ENCODE assay signal across 20 cellular contexts in genomic region chr3:104631254-104631653, GRCh38.
DNase-seq lines count a peak whose midpoint lies in the region; ATAC-seq, FAIRE-seq and TF ChIP-seq lines count a peak whose summit lies in the region.
"Had no signal": no experiment of that assay in that cellular context is flagged by ENCODE, and none has a peak within 500 bp of the region (broad histone marks: within the 10 kb centered on the region; RNA-seq: fewer than 3 reads in every experiment).

No MANE protein-coding gene starts in this region.

- peaks cover 0 to 2% of the 10 kb centered on the region in 2 donors for H3K9me3 ChIP-seq in kidney (ENCODE audit: control insufficient read depth in 1 of 2, low read length in 2 of 2)
- H3K9me3 ChIP-seq: Caco-2 had no signal

- no peak overlapping the region for H3K4me3 Mint-ChIP-seq in GM23338
- no peak overlapping the region for H3K4me3 Mint-ChIP-seq in stimulated activated effector memory CD8-positive, alpha-beta T cell treated with anti-CD3 and anti-CD28 coated beads, Interleukin-12 subunit alpha, Interleukin-12 subunit beta, amount 100 ng/mL, for 72 hours
- H3K4me3 Mint-ChIP-seq: B cell; CD4-positive, CD25-positive, alpha-beta regulatory T cell; CD8-positive, alpha-beta T cell; H9 had no signal

- no peaks in the 10 kb centered on the region for H3K79me2 ChIP-seq in GM23338 (replicated peaks; ENCODE audit: insufficient read depth)

- H3K4me1 Mint-ChIP-seq in GM23338 = no peaks in the 10 kb centered on the region
- H3K4me1 Mint-ChIP-seq in stimulated activated effector memory CD8-positive, alpha-beta T cell treated with anti-CD3 and anti-CD28 coated beads, Interleukin-12 subunit alpha, Interleukin-12 subunit beta, amount 100 ng/mL, for 72 hours = no peaks in the 10 kb centered on the region
- H3K4me1 Mint-ChIP-seq: CD4-positive, CD25-positive, alpha-beta regulatory T cell; H9 had no signal

- no peaks in the 10 kb centered on the region for H4K20me1 ChIP-seq in GM23338 (replicated peaks; ENCODE audit: insufficient read depth)
- H4K20me1 ChIP-seq: BLaER1 had no signal

- H3K36me3 ChIP-seq in GM23338 (ENCODE audit: insufficient read depth) (peaks cover 7% of the 10 kb centered on the region), kidney (ENCODE audit: control insufficient read depth in 1 of 2, insufficient read depth in 2 of 2, low read length in 2 of 2) (no peaks in the 10 kb centered on the region)
- H3K36me3 ChIP-seq: BLaER1 had no signal

- no peak overlapping the region for H3K4me2 ChIP-seq in GM23338
- H3K4me2 ChIP-seq: BLaER1 had no signal

- H3K9ac ChIP-seq in kidney (ENCODE audit: low read length in 2 of 2) = no peak overlapping the region
- H3K9ac ChIP-seq: BLaER1, GM23248 had no signal

- no peaks in the 10 kb centered on the region for H3F3A ChIP-seq in GM23338 (replicated peaks; ENCODE audit: low read depth)

- H3K4me1 ChIP-seq in GM23338 (ENCODE audit: insufficient read depth) (no peaks in the 10 kb centered on the region), kidney (ENCODE audit: control insufficient read depth in 1 of 2, insufficient read depth in 1 of 2, low read depth in 1 of 2, low read length in 2 of 2) (no peaks in the 10 kb centered on the region)
- H3K4me1 ChIP-seq: BLaER1, Caco-2 had no signal

- H3K36me3 Mint-ChIP-seq in GM23338 (ENCODE audit: low read depth) = peaks cover 31% of the 10 kb centered on the region
- no peaks in the 10 kb centered on the region for H3K36me3 Mint-ChIP-seq in stimulated activated effector memory CD8-positive, alpha-beta T cell treated with anti-CD3 and anti-CD28 coated beads, Interleukin-12 subunit alpha, Interleukin-12 subunit beta, amount 100 ng/mL, for 72 hours
- H3K36me3 Mint-ChIP-seq: CD4-positive, CD25-positive, alpha-beta regulatory T cell; CD8-positive, alpha-beta T cell had no signal

- no peak overlapping the region for H3K27ac ChIP-seq in GM23338 (ENCODE audit: low read depth)
- H3K27ac ChIP-seq in kidney (ENCODE audit: low read depth in 2 of 2, low read length in 2 of 2) = no peak overlapping the region
- H3K27ac ChIP-seq: BLaER1, C4-2B, GM23248 had no signal

- no peak for ATAC-seq in GM23338
- ATAC-seq in stimulated activated effector memory CD8-positive, alpha-beta T cell treated with anti-CD3 and anti-CD28 coated beads, Interleukin-12 subunit alpha, Interleukin-12 subunit beta, amount 100 ng/mL, for 72 hours = peak; percentile 17
- no peak for ATAC-seq in GM18858 (IDR thresholded peaks at IDR 0.05; ENCODE audit: unreplicated experiment)
- ATAC-seq: CD8-positive, alpha-beta T cell; HCT116 had no signal

- peaks cover 30% of the 10 kb centered on the region for H3K9me3 Mint-ChIP-seq in GM23338
- no peaks in the 10 kb centered on the region for H3K9me3 Mint-ChIP-seq in stimulated activated effector memory CD8-positive, alpha-beta T cell treated with anti-CD3 and anti-CD28 coated beads, Interleukin-12 subunit alpha, Interleukin-12 subunit beta, amount 100 ng/mL, for 72 hours
- H3K9me3 Mint-ChIP-seq: CD8-positive, alpha-beta T cell had no signal

- peak; percentile 3 for DNase-seq in GM23338 (ENCODE audit: low spot score)
- DNase-seq in kidney = peak; percentile 29
- no peak for DNase-seq in stimulated activated effector memory CD8-positive, alpha-beta T cell treated with anti-CD3 and anti-CD28 coated beads, Interleukin-12 subunit alpha, Interleukin-12 subunit beta, amount 100 ng/mL, for 72 hours (ENCODE audit: low spot score in 2 of 2)
- DNase-seq in inferior parietal cortex (ENCODE audit: extremely low spot score) = no peak
- DNase-seq in NCI-H2227 treated with DMSO at 0.1 percent for 48 hours (lab: John Stamatoyannopoulos, UW) = no peak
- DNase-seq: Caco-2; CD4-positive, CD25-positive, alpha-beta regulatory T cell; CD8-positive, alpha-beta T cell; DMS153; DND-41; GM23248; H9 had no signal

- intact Hi-C loops in kidney (cut with DNase I) = no loop called here

- H3K4me3 ChIP-seq in GM23338 (no peak overlapping the region), kidney (ENCODE audit: low read length in 2 of 2) (no peak overlapping the region)
- H3K4me3 ChIP-seq: BLaER1, GM23248 had no signal

- TF ChIP-seq CTCF in GM23338 (conservative IDR thresholded peaks at IDR 0.05; ENCODE audit: low read depth in 2 of 2) (no peak), kidney (IDR thresholded peaks at IDR 0.05; ENCODE audit: borderline replicate concordance, extremely low read depth, insufficient read depth) (no peak)

- no peak overlapping the region for H3K27ac Mint-ChIP-seq in GM23338
- no peak overlapping the region for H3K27ac Mint-ChIP-seq in stimulated activated effector memory CD8-positive, alpha-beta T cell treated with anti-CD3 and anti-CD28 coated beads, Interleukin-12 subunit alpha, Interleukin-12 subunit beta, amount 100 ng/mL, for 72 hours
- H3K27ac Mint-ChIP-seq: B cell; CD4-positive, CD25-positive, alpha-beta regulatory T cell; CD8-positive, alpha-beta T cell; H9 had no signal

- H2AFZ ChIP-seq in GM23338 = no peak overlapping the region
- H2AFZ ChIP-seq: GM23248 had no signal

- H3K9me2 ChIP-seq in GM23338 (ENCODE audit: insufficient read depth) = peaks cover 3% of the 10 kb centered on the region

- no peak for FAIRE-seq in kidney (lab: Jason Lieb, UNC)
- FAIRE-seq: G401.6, GM12892, GM19239 had no signal

- peaks cover 8% of the 10 kb centered on the region for H3K27me3 Mint-ChIP-seq in GM23338 (ENCODE audit: insufficient read depth, low read depth, poor library complexity)
- H3K27me3 Mint-ChIP-seq: B cell; CD4-positive, CD25-positive, alpha-beta regulatory T cell had no signal

- H3K27me3 ChIP-seq in GM23338 (ENCODE audit: insufficient read depth) = no peaks in the 10 kb centered on the region
- H3K27me3 ChIP-seq: BLaER1 had no signal

TF ChIP-seq in GM23338, 12 proteins besides CTCF, POLR2A, EP300 and RAD21:
- TF ChIP-seq ZNF462 (CRISPR knock-in tag; IDR thresholded peaks at IDR 0.05) = no peak
- TF ChIP-seq JUNB (IDR thresholded peaks at IDR 0.05; ENCODE audit: unreplicated experiment) = no peak
- TF ChIP-seq CREB1 (CRISPR knock-in tag; IDR thresholded peaks at IDR 0.05; ENCODE audit: low read depth) = no peak
- TF ChIP-seq EZH2 (IDR thresholded peaks at IDR 0.05; ENCODE audit: low read depth, unreplicated experiment) = no peak
- no peak for TF ChIP-seq ZNF114 (CRISPR knock-in tag; IDR thresholded peaks at IDR 0.05)
- TF ChIP-seq ZNF331 (CRISPR knock-in tag; IDR thresholded peaks at IDR 0.05; ENCODE audit: low read depth) = no peak
- no peak for TF ChIP-seq POLR2AphosphoS5 (IDR thresholded peaks at IDR 0.05; ENCODE audit: low read depth)

Comparison
In these comparisons a context has a peak if more than half of its experiments do, and no peak if none do; other contexts are left out.
1. DNase-seq: peak in GM23338 (single experiment) and kidney (single experiment); none in stimulated activated effector memory CD8-positive, alpha-beta T cell treated with anti-CD3 and anti-CD28 coated beads, Interleukin-12 subunit alpha, Interleukin-12 subunit beta, amount 100 ng/mL, for 72 hours (0 of 2), inferior parietal cortex (single experiment) and NCI-H2227 treated with DMSO at 0.1 percent for 48 hours (single experiment).